ENCODE assay signal across 24 cellular contexts in the genomic region with DNA sequence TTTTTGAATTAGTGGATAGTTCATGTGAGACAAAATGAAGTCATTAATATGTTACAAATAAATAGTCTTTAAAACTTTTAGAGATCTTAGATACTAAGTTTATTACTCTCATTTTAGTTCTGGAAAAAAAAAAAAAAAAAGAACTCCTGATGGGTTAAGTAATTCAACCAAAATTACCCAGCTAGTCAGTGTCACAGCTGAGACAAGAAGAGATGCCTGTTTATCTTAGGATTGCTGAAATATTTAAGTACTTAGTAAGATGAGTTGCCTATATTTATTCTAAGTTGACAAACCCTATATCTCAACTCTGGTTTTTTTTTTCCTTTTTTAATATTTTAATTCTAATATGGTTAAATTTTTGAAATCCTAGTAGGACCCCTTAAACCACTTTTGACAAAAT.
"Had no signal": no experiment of that assay in that cellular context is flagged by ENCODE, and none has a peak within 500 bp of the region (broad histone marks: within the 10 kb centered on the region; RNA-seq: fewer than 3 reads in every experiment).

No MANE protein-coding gene starts in this region.

- DNase-seq: activated CD4-positive, alpha-beta memory T cell treated with anti-CD3 and anti-CD28 coated beads, Interleukin-2, amount 10 ng/mL, durations not matched to agents 7 days and 5 days; activated CD4-positive, alpha-beta T cell treated with anti-CD3 and anti-CD28 coated beads for 4 hours; activated CD4-positive, CD25-positive, alpha-beta regulatory T cell; activated effector memory CD4-positive, alpha-beta T cell treated with Interleukin-2 at 50 U/mL for 16 hours; activated naive CD4-positive, alpha-beta T cell treated with anti-CD3 and anti-CD28 coated beads for 36 hours; activated T-cell treated with anti-CD3 and anti-CD28 coated beads, Interleukin-2, amount 50 U/mL, for 72 hours; anterior cingulate cortex; central memory CD4-positive, alpha-beta T cell; colonic mucosa; dorsolateral prefrontal cortex; effector memory CD8-positive, alpha-beta T cell; gastrocnemius medialis; heart left ventricle; kidney; left lung; naive thymus-derived CD4-positive, alpha-beta T cell; occipital lobe; stimulated activated CD4-positive, alpha-beta T cell treated with anti-CD3 and anti-CD28 coated beads, Interleukin-15, amount 100 ng/mL, for 24 hours; stomach; T-helper 9 cell; transverse colon had no signal

- H3K9me3 ChIP-seq: colonic mucosa, gastrocnemius medialis, suprapubic skin, transverse colon had no signal

- H3K27ac ChIP-seq: colonic mucosa, dorsolateral prefrontal cortex, gastrocnemius medialis, heart left ventricle, left lung, stomach, suprapubic skin, transverse colon had no signal

- H3K27me3 ChIP-seq: colonic mucosa, dorsolateral prefrontal cortex, gastrocnemius medialis, heart left ventricle, left lung, stomach, suprapubic skin, transverse colon had no signal

- H3K36me3 ChIP-seq: colonic mucosa, gastrocnemius medialis, heart left ventricle, left lung, stomach, suprapubic skin, transverse colon had no signal

- H3K4me1 ChIP-seq: colonic mucosa, gastrocnemius medialis, heart left ventricle, left lung, stomach, suprapubic skin, transverse colon had no signal

- H3K4me3 ChIP-seq: colonic mucosa, dorsolateral prefrontal cortex, gastrocnemius medialis, heart left ventricle, left lung, lung, smooth muscle cell, stomach, suprapubic skin, transverse colon had no signal
